Comparison of ENCODE assay signal across 7 cellular contexts in genomic region chr21:41719691-41720090, GRCh38. TPM values are rescaled to one million over a fixed set of nuclear protein-coding genes. Genes with fewer than 3 reads are reported as not detected.
"Had no signal": no experiment of that assay in that cellular context is flagged by ENCODE, and none has a peak within 500 bp of the region (broad histone marks: within the 10 kb centered on the region; RNA-seq: fewer than 3 reads in every experiment).

No MANE protein-coding gene starts in this region.

- H3K36me3 Mint-ChIP-seq: IgD-negative memory B cell had no signal

- H3K27ac Mint-ChIP-seq: IgD-negative memory B cell had no signal

- ATAC-seq: HepG2, K562 had no signal

- H3K27ac ChIP-seq: HL-60 had no signal

- H3K4me1 Mint-ChIP-seq: IgD-negative memory B cell had no signal

- DNase-seq: IMR-90, KBM-7, KG1 had no signal

- H3K4me3 Mint-ChIP-seq: IgD-negative memory B cell had no signal

- H3K4me3 ChIP-seq: K562 had no signal

RNA-seq across cellular contexts. Expression of gene RIPK4, which starts 47.2 kb away (rescaled TPM):
- total RNA-seq: K562 had no signal
